14 cellular contexts compared by ENCODE assay signal in genomic region chr13:110244096-110244830, GRCh38.
DNase-seq lines count a peak whose midpoint lies in the region; ATAC-seq, FAIRE-seq and TF ChIP-seq lines count a peak whose summit lies in the region.
"Had no signal": no experiment of that assay in that cellular context is flagged by ENCODE, and none has a peak within 500 bp of the region (broad histone marks: within the 10 kb centered on the region; RNA-seq: fewer than 3 reads in every experiment).

No MANE protein-coding gene starts in this region.

- TF ChIP-seq EP300 in sigmoid colon (IDR thresholded peaks at IDR 0.05): no peak

- no peak overlapping the region for H3K9ac ChIP-seq in adipocyte (ENCODE audit: low read length)

- POLR2A ChIA-PET in BJ (lab: Charles Lee): interaction anchor here (0.6 kb wide), 1 partner anchor 64 kb away, joined by 3 read pairs; no protein-coding TSS in a partner anchor

- DNase-seq in BJ (ENCODE audit: low read depth): peak; percentile 91
- DNase-seq in adipocyte (ENCODE audit: low read depth): peak; percentile 92
- DNase-seq in Right ventricle myocardium superior: no peak
- DNase-seq in sigmoid colon: no peak
- DNase-seq in NCI-H128 (lab: John Stamatoyannopoulos, UW; ENCODE audit: unreplicated experiment): no peak
- no peak for DNase-seq in GM12891 (ENCODE audit: insufficient read length, low spot score)
- DNase-seq in NOMO-1 (lab: John Stamatoyannopoulos, UW; ENCODE audit: unreplicated experiment in 2 of 2): no peak
- DNase-seq: C1 segment of cervical spinal cord, NCI-H1105, NCI-H510A, T-helper 17 cell, upper lobe of right lung had no signal

- intact Hi-C loops in Right ventricle myocardium superior (cut with DNase I) (no loop called here), sigmoid colon (cut with DNase I) (no loop called here)

- peak overlapping the region; percentile 80 to 97 (median 86) for H3K27ac ChIP-seq in sigmoid colon
- H3K27ac ChIP-seq: upper lobe of right lung had no signal

- no peak overlapping the region for H3K4me3 ChIP-seq in BJ (ENCODE audit: low read depth, low read length)
- no peak overlapping the region for H3K4me3 ChIP-seq in adipocyte (ENCODE audit: low read length)
- H3K4me3 ChIP-seq in sigmoid colon: no peak overlapping the region
- H3K4me3 ChIP-seq: upper lobe of right lung had no signal

- peaks cover 3% of the 10 kb centered on the region for H3K36me3 ChIP-seq in BJ (ENCODE audit: control insufficient read depth, insufficient read depth, low read length)
- H3K36me3 ChIP-seq in adipocyte (ENCODE audit: control insufficient read depth, insufficient read depth, low read length, severe bottlenecking): peaks cover 62% of the 10 kb centered on the region
- H3K36me3 ChIP-seq in sigmoid colon: peaks cover 0 to 30% (median 0%) of the 10 kb centered on the region in 4 donors
- H3K36me3 ChIP-seq: upper lobe of right lung had no signal

- H3K9me3 ChIP-seq in adipocyte (ENCODE audit: control insufficient read depth, low read length): no peaks in the 10 kb centered on the region
- H3K9me3 ChIP-seq in sigmoid colon: no peaks in the 10 kb centered on the region
- H3K9me3 ChIP-seq: upper lobe of right lung had no signal

- ATAC-seq in Right ventricle myocardium superior (ENCODE audit: poor library complexity): peak; percentile 1
- no peak for ATAC-seq in GM21390 (IDR thresholded peaks at IDR 0.05; ENCODE audit: unreplicated experiment)
- ATAC-seq: T-helper 17 cell, upper lobe of right lung had no signal

- no peak for TF ChIP-seq CTCF in BJ (IDR thresholded peaks at IDR 0.05; ENCODE audit: insufficient read depth, low read depth, low read length)
- TF ChIP-seq CTCF in sigmoid colon (IDR thresholded peaks at IDR 0.05): no peak

- CTCF ChIA-PET in BJ (lab: Yijun Ruan, JAX): interaction anchor here (0.7 to 1.6 kb wide), 4 partner anchors 11 to 200 kb away, joined by 3 to 5 read pairs (median 4); no protein-coding TSS in a partner anchor

- TF ChIP-seq POLR2A in sigmoid colon (IDR thresholded peaks at IDR 0.05) (no peak), GM12891 (IDR thresholded peaks at IDR 0.05; ENCODE audit: low read depth, low read length) (no peak)

- WGBS in sigmoid colon, 2 donors: 74 to 84% methylated on average over 7 of the region's 7 CpGs

- FAIRE-seq in GM12891 (lab: Jason Lieb, UNC): no peak
- FAIRE-seq: RCC 7860 had no signal

- H3K4me1 ChIP-seq in adipocyte (ENCODE audit: control insufficient read depth, insufficient read depth, low read length) (peaks cover 65% of the 10 kb centered on the region), sigmoid colon (peaks cover 0 to 95% (median 83%) of the 10 kb centered on the region in 4 donors)

- H3K27me3 ChIP-seq in BJ (ENCODE audit: control insufficient read depth, insufficient read depth, low read length) (no peaks in the 10 kb centered on the region), adipocyte (replicated peaks; ENCODE audit: control insufficient read depth, insufficient read depth, low read length) (no peaks in the 10 kb centered on the region), sigmoid colon (no peaks in the 10 kb centered on the region)
- H3K27me3 ChIP-seq: upper lobe of right lung had no signal

TF ChIP-seq in GM12891, 5 proteins besides CTCF, POLR2A, EP300 and RAD21:
- TF ChIP-seq POLR2AphosphoS5 (IDR thresholded peaks at IDR 0.05; ENCODE audit: low read depth, low read length): no peak
- TF ChIP-seq PAX5 (IDR thresholded peaks at IDR 0.05; ENCODE audit: insufficient read depth, low read length, severe bottlenecking): no peak
- TF ChIP-seq SPI1 (IDR thresholded peaks at IDR 0.05; ENCODE audit: low read depth, low read length): no peak
- TF ChIP-seq TAF1 (IDR thresholded peaks at IDR 0.05; ENCODE audit: low read depth, low read length): no peak
- no peak for TF ChIP-seq POU2F2 (IDR thresholded peaks at IDR 0.05; ENCODE audit: low read depth, low read length)

Comparison
In these comparisons a context has a peak if more than half of its experiments do, and no peak if none do; other contexts are left out.
1. DNase-seq: peak in BJ (single experiment) and adipocyte (single experiment); none in Right ventricle myocardium superior (single experiment), sigmoid colon (single experiment), NCI-H128 (single experiment), GM12891 (single experiment) and NOMO-1 (0 of 2).